ENCODE assay signal across 22 cellular contexts in genomic region chr7:85764034-85764433, GRCh38.
"Had no signal": no experiment of that assay in that cellular context is flagged by ENCODE, and none has a peak within 500 bp of the region (broad histone marks: within the 10 kb centered on the region; RNA-seq: fewer than 3 reads in every experiment).

No MANE protein-coding gene starts in this region.

- DNase-seq: dermis blood vessel endothelial cell; dorsolateral prefrontal cortex; effector CD4-positive, alpha-beta T cell; effector memory CD4-positive, alpha-beta T cell; foreskin keratinocyte; heart left ventricle; hypothalamus; immature natural killer cell; islet precursor cell; kidney; kidney glomerular epithelial cell; left lung; left ventricle myocardium superior; lower lobe of right lung; mesenchymal stem cell; naive thymus-derived CD4-positive, alpha-beta T cell had no signal

- H3K27me3 ChIP-seq: dorsolateral prefrontal cortex, esophagus muscularis mucosa, foreskin keratinocyte, gastroesophageal sphincter, heart left ventricle, hepatocyte, left lung had no signal

- H3K4me1 ChIP-seq: esophagus muscularis mucosa, foreskin keratinocyte, gastroesophageal sphincter, heart left ventricle, left lung, lower lobe of right lung had no signal

- H3K4me3 ChIP-seq: coronary artery, dorsolateral prefrontal cortex, esophagus muscularis mucosa, gastroesophageal sphincter, heart left ventricle, hepatocyte, left lung, lower lobe of right lung had no signal

- H3K79me2 ChIP-seq: hepatocyte had no signal

- H3K27ac ChIP-seq: coronary artery, dorsolateral prefrontal cortex, esophagus muscularis mucosa, foreskin keratinocyte, gastroesophageal sphincter, heart left ventricle, hepatocyte, left lung, lower lobe of right lung had no signal

- H3K9me3 ChIP-seq: esophagus muscularis mucosa, gastroesophageal sphincter, heart left ventricle, left lung, lower lobe of right lung had no signal

- ATAC-seq: foreskin keratinocyte; gastroesophageal sphincter; heart left ventricle; left lung; left ventricle myocardium superior; lower lobe of right lung; naive thymus-derived CD4-positive, alpha-beta T cell had no signal

- H3K4me2 ChIP-seq: hepatocyte had no signal

- FAIRE-seq: endothelial cell of umbilical vein, frontal cortex, kidney had no signal

- H2AFZ ChIP-seq: hepatocyte had no signal

- H3K36me3 ChIP-seq: esophagus muscularis mucosa, gastroesophageal sphincter, heart left ventricle, left lung, lower lobe of right lung had no signal
